Comparison of ENCODE assay signal across 21 cellular contexts in genomic region chr19:43723588-43723987, GRCh38. TPM values are rescaled to one million over a fixed set of nuclear protein-coding genes. Genes with fewer than 3 reads are reported as not detected.
DNase-seq lines count a peak whose midpoint lies in the region; ATAC-seq and TF ChIP-seq lines count a peak whose summit lies in the region.
"Had no signal": no experiment of that assay in that cellular context is flagged by ENCODE, and none has a peak within 500 bp of the region (broad histone marks: within the 10 kb centered on the region; RNA-seq: fewer than 3 reads in every experiment).

No MANE protein-coding gene starts in this region.

- no peak overlapping the region for H3K9ac ChIP-seq in H9 (ENCODE audit: extremely low read depth, insufficient read length, low read length)

- H4K20me1 ChIP-seq in H9 (ENCODE audit: control insufficient read depth, insufficient read depth, insufficient read length), result no peaks in the 10 kb centered on the region

- H2BK20ac ChIP-seq in H9 (ENCODE audit: low read depth, low read length, poor library complexity, severe bottlenecking), result no peak overlapping the region

- H3K27me3 Mint-ChIP-seq in H9 (ENCODE audit: low read depth), result peaks cover 4% of the 10 kb centered on the region; the same call in 1 of the 2 replicates
- peaks cover 0 to 2% of the 10 kb centered on the region in 2 donors for H3K27me3 Mint-ChIP-seq in CD8-positive, alpha-beta memory T cell
- H3K27me3 Mint-ChIP-seq: CD4-positive, alpha-beta T cell had no signal

- no peak overlapping the region for H2AK5ac ChIP-seq in H9 (ENCODE audit: insufficient read length, low read length)

- no peak overlapping the region for H3K18ac ChIP-seq in H9 (ENCODE audit: insufficient read length, low read depth, low read length)

- no peak overlapping the region for H3K27ac Mint-ChIP-seq in H9
- H3K27ac Mint-ChIP-seq in CD8-positive, alpha-beta memory T cell, result peak overlapping the region in 1 of 8 donors; percentile 75
- H3K27ac Mint-ChIP-seq: activated CD8-positive, alpha-beta memory T cell treated with anti-CD3 and anti-CD28 coated beads, Interleukin-2, amount 10 ng/mL, durations not matched to agents 7 days and 5 days; activated naive CD4-positive, alpha-beta T cell treated with anti-CD3 and anti-CD28 coated beads for 36 hours; CD4-positive, alpha-beta T cell; immature natural killer cell had no signal

- no peak overlapping the region for H2BK12ac ChIP-seq in H9 (ENCODE audit: insufficient read length, low read depth, low read length)

- in situ Hi-C loops in astrocyte of the cerebellum (cut with HindIII; ENCODE audit: low sequenced_read_pairs), result loop anchor here (5.0 to 10.0 kb wide), 2 partner anchors 49 to 59 kb away; no protein-coding TSS in a partner anchor

- H3K79me1 ChIP-seq in H9 (ENCODE audit: insufficient read depth, low read depth, low read length, poor library complexity, severe bottlenecking), result no peaks in the 10 kb centered on the region

- no peak overlapping the region for H3K14ac ChIP-seq in H9 (ENCODE audit: insufficient read depth, low read length)

- peaks cover 2 to 7% (median 5%) of the 10 kb centered on the region in 3 experiments; a peak in 4 of 7 replicates for H3K36me3 Mint-ChIP-seq in H9 (ENCODE audit: insufficient read depth in 1 of 3, low read depth in 3 of 3)
- H3K36me3 Mint-ChIP-seq in CD8-positive, alpha-beta memory T cell, result peaks cover 0 to 8% (median 2%) of the 10 kb centered on the region in 3 donors

- DNase-seq in AG09319 (ENCODE audit: extremely low read depth, low read depth) (no peak), H9 (no peak), astrocyte of the cerebellum (ENCODE audit: low read depth) (no peak), foreskin keratinocyte (no peak), NCI-H2107 treated with DMSO at 0.1 percent for 48 hours (lab: John Stamatoyannopoulos, UW; ENCODE audit: unreplicated experiment) (no peak)
- DNase-seq in CD8-positive, alpha-beta memory T cell, result no peak
- DNase-seq: activated CD8-positive, alpha-beta memory T cell treated with anti-CD3 and anti-CD28 coated beads, Interleukin-2, amount 10 ng/mL, durations not matched to agents 7 days and 5 days; activated naive CD4-positive, alpha-beta T cell treated with anti-CD3 and anti-CD28 coated beads for 36 hours; CD4-positive, alpha-beta T cell; central memory CD4-positive, alpha-beta T cell; GF-D8; immature natural killer cell; NCI-H1417 treated with DMSO at 0.1 percent for 48 hours; NCI-H69; SHP77 treated with DMSO at 0.1 percent for 48 hours; stimulated activated CD4-positive, alpha-beta T cell treated with anti-CD3 and anti-CD28 coated beads, Interleukin-4, amount 100 ng/mL, for 4 hours; stimulated activated naive CD4-positive, alpha-beta T cell had no signal

- peaks cover 2% of the 10 kb centered on the region for H3K23me2 ChIP-seq in H9 (ENCODE audit: insufficient read length, low read depth, low read length, poor library complexity, severe bottlenecking)

- H4K8ac ChIP-seq in H9 (replicated peaks; ENCODE audit: insufficient read length, low read depth, low read length), result no peak overlapping the region

- no peak overlapping the region for H3T11ph ChIP-seq in H9 (ENCODE audit: low read length)

- no peak overlapping the region for H3K4me3 ChIP-seq in astrocyte of the cerebellum (ENCODE audit: low read depth, low read length)
- H3K4me3 ChIP-seq in CD8-positive, alpha-beta memory T cell (ENCODE audit: low read length), result no peak overlapping the region

- H3K9me3 ChIP-seq in H9 (ENCODE audit: control insufficient read depth, low read depth, low read length), result no peaks in the 10 kb centered on the region
- no peaks in the 10 kb centered on the region for H3K9me3 ChIP-seq in CD8-positive, alpha-beta memory T cell (ENCODE audit: low read length)

- peaks cover 3 to 7% of the 10 kb centered on the region in 2 experiments; a peak in 2 of 4 replicates for H3K4me1 Mint-ChIP-seq in H9
- peaks cover 0 to 2% (median 0%) of the 10 kb centered on the region in 3 donors for H3K4me1 Mint-ChIP-seq in CD8-positive, alpha-beta memory T cell

- no peak overlapping the region for H3K23ac ChIP-seq in H9 (ENCODE audit: insufficient read length, low read depth, low read length)

- ATAC-seq in foreskin keratinocyte, result no peak
- ATAC-seq in GM21529 (IDR thresholded peaks at IDR 0.05; ENCODE audit: unreplicated experiment), result no peak
- no peak for ATAC-seq in HG02884 (IDR thresholded peaks at IDR 0.05; ENCODE audit: unreplicated experiment)
- ATAC-seq: activated CD8-positive, alpha-beta memory T cell treated with anti-CD3 and anti-CD28 coated beads, Interleukin-2, amount 10 ng/mL, durations not matched to agents 7 days and 5 days; esophagus mucosa had no signal

- H3K56ac ChIP-seq in H9 (ENCODE audit: insufficient read length, low read depth, low read length), result no peak overlapping the region

- no peaks in the 10 kb centered on the region for H3K36me3 ChIP-seq in CD8-positive, alpha-beta memory T cell (ENCODE audit: insufficient read depth, low read length)

- H4K5ac ChIP-seq in H9 (ENCODE audit: insufficient read length, low read depth, low read length), result no peak overlapping the region

- WGBS in H9 (ENCODE audit: extremely low coverage, insufficient read length, low lambda C conversion rate), result no CpG with 5 or more reads among the region's 8 CpGs

- CTCF ChIA-PET in CD8-positive, alpha-beta memory T cell (lab: Charles Lee), result no interaction called here

- H3K27ac ChIP-seq in H9 (ENCODE audit: insufficient read length, low read depth, low read length) (no peak overlapping the region), foreskin keratinocyte (no peak overlapping the region)
- no peak overlapping the region for H3K27ac ChIP-seq in CD8-positive, alpha-beta memory T cell (ENCODE audit: low read depth, low read length)

- H3K9me3 Mint-ChIP-seq in H9, result no peaks in the 10 kb centered on the region
- H3K9me3 Mint-ChIP-seq in CD8-positive, alpha-beta memory T cell, result no peaks in the 10 kb centered on the region
- H3K9me3 Mint-ChIP-seq: activated naive CD4-positive, alpha-beta T cell treated with anti-CD3 and anti-CD28 coated beads for 36 hours; CD4-positive, alpha-beta T cell; immature natural killer cell had no signal

- no peak overlapping the region for H4K91ac ChIP-seq in H9 (ENCODE audit: insufficient read length, low read depth, low read length)

- no peak overlapping the region for H3K4ac ChIP-seq in H9 (ENCODE audit: low read depth, low read length)

- POLR2A ChIA-PET in CD8-positive, alpha-beta memory T cell (lab: Charles Lee), result no interaction called here

- no peak overlapping the region for H3K4me2 ChIP-seq in H9 (ENCODE audit: insufficient read depth, insufficient read length, low read length)

- H2AFZ ChIP-seq in H9 (ENCODE audit: low read length), result no peak overlapping the region

- H2BK15ac ChIP-seq in H9 (ENCODE audit: low read depth, low read length), result no peak overlapping the region

- peak; percentile 28 for TF ChIP-seq CTCF in AG09319 (IDR thresholded peaks at IDR 0.05; ENCODE audit: low read depth, low read length)
- peak; percentile 62 for TF ChIP-seq CTCF in H9 (conservative IDR thresholded peaks at IDR 0.05)
- TF ChIP-seq CTCF in astrocyte of the cerebellum (IDR thresholded peaks at IDR 0.05; ENCODE audit: low read depth, low read length, missing control alignments), result peak; percentile 29
- peak; percentile 65 for TF ChIP-seq CTCF in foreskin keratinocyte (conservative IDR thresholded peaks at IDR 0.05)

- H3K4me1 ChIP-seq in H9 (ENCODE audit: insufficient read depth, low read length), result no peaks in the 10 kb centered on the region
- no peaks in the 10 kb centered on the region for H3K4me1 ChIP-seq in foreskin keratinocyte
- no peaks in the 10 kb centered on the region for H3K4me1 ChIP-seq in CD8-positive, alpha-beta memory T cell (ENCODE audit: insufficient read depth, low read length)

- no peaks in the 10 kb centered on the region for H3K27me3 ChIP-seq in H9 (ENCODE audit: insufficient read depth, low read length)
- no peaks in the 10 kb centered on the region for H3K27me3 ChIP-seq in foreskin keratinocyte
- no peaks in the 10 kb centered on the region for H3K27me3 ChIP-seq in CD8-positive, alpha-beta memory T cell (ENCODE audit: insufficient read depth, low read length, poor library complexity, severe bottlenecking)

- no peak overlapping the region for H2BK5ac ChIP-seq in H9 (ENCODE audit: insufficient read length, low read length)

- H3K4me3 Mint-ChIP-seq in H9, result no peak overlapping the region
- no peak overlapping the region for H3K4me3 Mint-ChIP-seq in CD8-positive, alpha-beta memory T cell
- H3K4me3 Mint-ChIP-seq: activated CD8-positive, alpha-beta memory T cell treated with anti-CD3 and anti-CD28 coated beads, Interleukin-2, amount 10 ng/mL, durations not matched to agents 7 days and 5 days; activated naive CD4-positive, alpha-beta T cell treated with anti-CD3 and anti-CD28 coated beads for 36 hours; CD4-positive, alpha-beta T cell; immature natural killer cell had no signal

- H3K79me2 ChIP-seq in H9 (ENCODE audit: insufficient read depth, low read length), result no peaks in the 10 kb centered on the region

- H2BK120ac ChIP-seq in H9 (ENCODE audit: low read depth, low read length, poor library complexity, severe bottlenecking), result no peak overlapping the region

RNA-seq across cellular contexts. Expression of gene IRGC, which starts 7.7 kb away (rescaled TPM):
- not detected in 2 replicates for total RNA-seq in H9 (2021)
- total RNA-seq in foreskin keratinocyte, result not detected in 2 replicates
- polyA plus RNA-seq in foreskin keratinocyte, result not detected in 2 replicates
- total RNA-seq in CD8-positive, alpha-beta memory T cell, result not detected
- polyA plus RNA-seq in CD8-positive, alpha-beta memory T cell, result not detected
- total RNA-seq: activated CD8-positive, alpha-beta memory T cell treated with anti-CD3 and anti-CD28 coated beads, Interleukin-2, amount 10 ng/mL, durations not matched to agents 7 days and 5 days; activated naive CD4-positive, alpha-beta T cell treated with anti-CD3 and anti-CD28 coated beads for 36 hours; CD4-positive, alpha-beta T cell; esophagus mucosa; renal cortical epithelial cell had no signal

RNA-seq across cellular contexts. Expression of gene SMG9, which starts 31.2 kb away (rescaled TPM):
- total RNA-seq in H9 (2021) (47.9 and 52.2 TPM in 2 replicates), foreskin keratinocyte (27.7 and 29.5 TPM in 2 replicates)
- 38.3 and 39.8 TPM in 2 replicates for polyA plus RNA-seq in foreskin keratinocyte
- total RNA-seq in CD8-positive, alpha-beta memory T cell, result 10 to 100 TPM; 85.8 to 91.3 TPM
- polyA plus RNA-seq in CD8-positive, alpha-beta memory T cell, result 11.0 TPM

RNA-seq across cellular contexts. Expression of gene PLAUR, which starts 53.6 kb away (rescaled TPM):
- total RNA-seq in H9 (2021), result 13.7 and 15.7 TPM in 2 replicates
- 36.1 and 40.3 TPM in 2 replicates for total RNA-seq in foreskin keratinocyte
- polyA plus RNA-seq in foreskin keratinocyte, result 35.6 and 40.9 TPM in 2 replicates
- total RNA-seq in CD8-positive, alpha-beta memory T cell, result 1 to 10 TPM; 2.7 to 5.0 TPM
- 3.8 TPM for polyA plus RNA-seq in CD8-positive, alpha-beta memory T cell

RNA-seq across cellular contexts. Expression of gene KCNN4, which starts 57.2 kb away (rescaled TPM):
- total RNA-seq in H9 (2021) (0.26 TPM in 1 of 2 replicates, not detected in the other), foreskin keratinocyte (0.74 and 0.85 TPM in 2 replicates)
- 0.56 and 0.76 TPM in 2 replicates for polyA plus RNA-seq in foreskin keratinocyte
- total RNA-seq in CD8-positive, alpha-beta memory T cell, result 10 to 100 TPM; 93.8 to 97.6 TPM
- polyA plus RNA-seq in CD8-positive, alpha-beta memory T cell, result 8.3 TPM
